ENCODE assay signal across 9 cellular contexts in the genomic region with DNA sequence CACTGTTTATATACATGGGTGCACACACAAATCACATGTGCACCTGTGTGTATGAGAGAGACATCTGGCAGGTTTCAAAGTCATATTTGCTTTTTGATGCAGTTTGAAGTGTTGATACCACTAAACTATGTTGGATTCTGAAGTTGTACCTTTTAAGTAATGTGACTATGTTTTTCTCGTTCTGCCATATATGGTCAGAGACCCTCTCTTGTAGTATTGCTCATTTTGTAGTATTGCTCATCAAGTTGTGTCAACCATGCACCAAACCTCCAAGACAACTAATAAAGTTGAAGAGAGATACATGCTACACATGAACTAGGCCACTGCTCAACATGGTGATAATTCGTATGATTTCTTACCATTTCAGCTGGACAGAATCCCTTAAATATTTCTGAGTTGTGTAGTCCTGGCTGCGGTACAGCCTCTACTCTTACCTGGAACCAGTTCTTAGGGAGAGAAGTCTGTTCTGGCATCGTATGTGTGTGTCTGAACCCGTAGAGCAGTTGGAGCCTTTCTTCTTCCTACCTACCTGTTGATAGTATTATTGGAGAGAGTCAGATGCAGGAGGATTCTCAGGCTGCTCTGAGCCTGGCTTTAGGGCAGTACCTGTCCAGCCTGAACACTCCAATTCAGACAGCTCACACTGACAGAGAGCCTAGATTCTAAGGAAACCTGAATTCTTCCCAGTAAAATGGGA.
DNase-seq lines count a peak whose midpoint lies in the region; ATAC-seq, FAIRE-seq and TF ChIP-seq lines count a peak whose summit lies in the region.
"Had no signal": no experiment of that assay in that cellular context is flagged by ENCODE, and none has a peak within 500 bp of the region (broad histone marks: within the 10 kb centered on the region; RNA-seq: fewer than 3 reads in every experiment).

No MANE protein-coding gene starts in this region.

- no peaks in the 10 kb centered on the region for H3K9me3 ChIP-seq in DOHH2 (ENCODE audit: control insufficient read depth, insufficient read depth, low read length)
- H3K9me3 ChIP-seq in gastrocnemius medialis = no peaks in the 10 kb centered on the region

- H3K27me3 ChIP-seq in DOHH2 (ENCODE audit: control insufficient read depth, low read length) (peaks cover 18% of the 10 kb centered on the region), gastrocnemius medialis (no peaks in the 10 kb centered on the region)

- no peak for TF ChIP-seq POLR2A in gastrocnemius medialis (IDR thresholded peaks at IDR 0.05)

- peak; percentile 94 for DNase-seq in RKO (ENCODE audit: low spot score)
- no peak for DNase-seq in epithelial cell of prostate (ENCODE audit: low read depth, low spot score)
- DNase-seq in gastrocnemius medialis = no peak
- DNase-seq in RCC 7860 (ENCODE audit: low spot score) = no peak
- DNase-seq in DMS 273 (lab: John Stamatoyannopoulos, UW; ENCODE audit: unreplicated experiment) = no peak
- DNase-seq: NCI-H2029 treated with DMSO at 0.1 percent for 48 hours had no signal

- peaks cover 30% of the 10 kb centered on the region for H3K4me1 ChIP-seq in DOHH2 (ENCODE audit: control insufficient read depth, low read length)
- H3K4me1 ChIP-seq in gastrocnemius medialis = peaks cover 19 to 68% of the 10 kb centered on the region in 2 donors

- no peaks in the 10 kb centered on the region for H3K9me2 ChIP-seq in DOHH2 (replicated peaks; ENCODE audit: control insufficient read depth, low read length)

- H3K79me2 ChIP-seq in DOHH2 (ENCODE audit: control insufficient read depth, low read length) = no peaks in the 10 kb centered on the region

- H3K36me3 ChIP-seq in DOHH2 (ENCODE audit: control insufficient read depth, low read length) (no peaks in the 10 kb centered on the region), gastrocnemius medialis (no peaks in the 10 kb centered on the region)

- TF ChIP-seq CTCF in DOHH2 (IDR thresholded peaks at IDR 0.05; ENCODE audit: low read depth, low read length, poor library complexity, severe bottlenecking) = no peak
- no peak for TF ChIP-seq CTCF in gastrocnemius medialis (IDR thresholded peaks at IDR 0.05 in 4 of 5, conservative IDR thresholded peaks at IDR 0.05 in 1 of 5)

- in situ Hi-C loops in gastrocnemius medialis (cut with MboI; ENCODE audit: low sequenced_read_pairs in 4 of 4) = no loop called here

- peak overlapping the region; percentile 61 for H3K4me2 ChIP-seq in DOHH2 (ENCODE audit: low read length)

- peak overlapping the region; percentile 78 for H3K4me3 ChIP-seq in DOHH2 (ENCODE audit: low read length)
- peak overlapping the region; percentile 58 to 82 (median 74) for H3K4me3 ChIP-seq in gastrocnemius medialis

- no peaks in the 10 kb centered on the region for H4K20me1 ChIP-seq in DOHH2 (ENCODE audit: control insufficient read depth, insufficient read depth, low read depth, low read length)

- H3F3A ChIP-seq in DOHH2 (ENCODE audit: control insufficient read depth, insufficient read depth) = peaks cover 6% of the 10 kb centered on the region

- intact Hi-C loops in gastrocnemius medialis (cut with DNase I; ENCODE audit: low total_unique reads) = no loop called here

- no peak for FAIRE-seq in RCC 7860 (lab: Jason Lieb, UNC)
- FAIRE-seq: islet of Langerhans had no signal

- H3K27ac ChIP-seq in DOHH2 (ENCODE audit: low read depth, low read length) (no peak overlapping the region), epithelial cell of prostate (peak overlapping the region; percentile 100), gastrocnemius medialis (peak overlapping the region; percentile 85 to 95 (median 91))

- ATAC-seq in gastrocnemius medialis (no peak), GM19467 (IDR thresholded peaks at IDR 0.05; ENCODE audit: unreplicated experiment) (no peak)
